10 cellular contexts compared by ENCODE assay signal in genomic region chr6:29516108-29516507, GRCh38. TPM values are rescaled to one million over a fixed set of nuclear protein-coding genes. Genes with fewer than 3 reads are reported as not detected.
DNase-seq lines count a peak whose midpoint lies in the region; ATAC-seq and TF ChIP-seq lines count a peak whose summit lies in the region.
"Had no signal": no experiment of that assay in that cellular context is flagged by ENCODE, and none has a peak within 500 bp of the region (broad histone marks: within the 10 kb centered on the region; RNA-seq: fewer than 3 reads in every experiment).

No MANE protein-coding gene starts in this region.

- no peaks in the 10 kb centered on the region for H3K4me1 ChIP-seq in effector memory CD4-positive, alpha-beta T cell (ENCODE audit: control insufficient read depth, insufficient read depth, low read length, poor library complexity, severe bottlenecking)

- H3K4me3 Mint-ChIP-seq in WTC11: no peak overlapping the region
- no peak overlapping the region for H3K4me3 Mint-ChIP-seq in endothelial cell (ENCODE audit: unreplicated experiment)

- H3K9me3 ChIP-seq in effector memory CD4-positive, alpha-beta T cell (ENCODE audit: control insufficient read depth, low read length): no peaks in the 10 kb centered on the region

- no peaks in the 10 kb centered on the region for H3K36me3 ChIP-seq in effector memory CD4-positive, alpha-beta T cell (ENCODE audit: control insufficient read depth, insufficient read depth, low read length)

- POLR2A ChIA-PET in WTC11 (lab: Charles Lee): no interaction called here

- CTCF ChIA-PET in WTC11 (lab: Charles Lee): no interaction called here

- no peaks in the 10 kb centered on the region for H3K27me3 ChIP-seq in effector memory CD4-positive, alpha-beta T cell (replicated peaks; ENCODE audit: control insufficient read depth, insufficient read depth, low read length, poor library complexity, severe bottlenecking)

- H3K4me1 Mint-ChIP-seq in WTC11 (no peaks in the 10 kb centered on the region), endothelial cell (ENCODE audit: unreplicated experiment) (peaks cover 7% of the 10 kb centered on the region)

- H3K27ac ChIP-seq in effector memory CD4-positive, alpha-beta T cell (ENCODE audit: insufficient read depth, low read length, poor library complexity, severe bottlenecking): no peak overlapping the region

- H3K9me3 Mint-ChIP-seq in WTC11: peaks cover 27% of the 10 kb centered on the region
- H3K9me3 Mint-ChIP-seq in endothelial cell (ENCODE audit: unreplicated experiment): no peaks in the 10 kb centered on the region

- H3K27me3 Mint-ChIP-seq in WTC11 (ENCODE audit: low read depth) (no peaks in the 10 kb centered on the region; the same call in 1 of the 2 replicates), endothelial cell (ENCODE audit: unreplicated experiment) (peaks cover 4% of the 10 kb centered on the region)

- H3K27ac Mint-ChIP-seq in WTC11 (no peak overlapping the region), endothelial cell (ENCODE audit: unreplicated experiment) (no peak overlapping the region)

- H3K36me3 Mint-ChIP-seq in WTC11 (0 out of 2 replicates have a peak, but pooled peaks cover 3% of the 10 kb centered on the region), endothelial cell (ENCODE audit: low read depth, unreplicated experiment) (no peaks in the 10 kb centered on the region)

- peak; percentile 5 for DNase-seq in activated T-cell treated with anti-CD3 and anti-CD28 coated beads for 1 hour (ENCODE audit: low read depth)
- DNase-seq in activated T-cell treated with anti-CD3 and anti-CD28 coated beads, Interleukin-2, amount 50 U/mL, for 1 hour: no peak
- DNase-seq in RPMI7951 (ENCODE audit: low read depth): peak; percentile 89
- peak in 2 of 3 donors; percentile 9 for DNase-seq in effector memory CD4-positive, alpha-beta T cell
- peak; percentile 1 for DNase-seq in stimulated activated CD8-positive, alpha-beta memory T cell treated with anti-CD3 and anti-CD28 coated beads, Interleukin-4, amount 100 ng/mL, for 24 hours (ENCODE audit: low read depth)
- DNase-seq in WTC11 (ENCODE audit: low spot score): no peak
- no peak for DNase-seq in endothelial cell (ENCODE audit: low spot score)

- H3K4me3 ChIP-seq in effector memory CD4-positive, alpha-beta T cell (ENCODE audit: insufficient read depth, low read depth, low read length, poor library complexity, severe bottlenecking): no peak overlapping the region

- no peak for ATAC-seq in WTC11
- ATAC-seq in HG02759 (IDR thresholded peaks at IDR 0.05; ENCODE audit: unreplicated experiment): no peak

- TF ChIP-seq CTCF in WTC11 (IDR thresholded peaks at IDR 0.05) (no peak), endothelial cell (IDR thresholded peaks at IDR 0.05; ENCODE audit: unreplicated experiment) (no peak)

TF ChIP-seq in WTC11, 78 proteins besides CTCF, POLR2A, EP300 and RAD21:
- TF ChIP-seq ELF4 (CRISPR knock-in tag; IDR thresholded peaks at IDR 0.05; ENCODE audit: low read depth): no peak
- TF ChIP-seq AFF4 (CRISPR knock-in tag; IDR thresholded peaks at IDR 0.05; ENCODE audit: borderline replicate concordance): no peak
- TF ChIP-seq PREB (CRISPR knock-in tag; IDR thresholded peaks at IDR 0.05; ENCODE audit: borderline replicate concordance): no peak

RNA-seq across cellular contexts. Expression of gene MAS1L, which starts 28.4 kb away (rescaled TPM):
- total RNA-seq in RPMI7951 (2014; rRNA removed; shearing (Covaris generic)): not detected in 2 replicates
- total RNA-seq in WTC11 (2021) (not detected in 3 replicates), endothelial cell (ENCODE audit: unreplicated experiment) (not detected)
- total RNA-seq: dermis microvascular lymphatic vessel endothelial cell, H1 had no signal

RNA-seq across cellular contexts. Expression of gene UBD, which starts 43.4 kb away (rescaled TPM):
- total RNA-seq in RPMI7951 (2014; rRNA removed; shearing (Covaris generic)): not detected in 2 replicates
- total RNA-seq in WTC11 (2021) (0.15 TPM in 1 of 3 replicates, not detected in the others), endothelial cell (ENCODE audit: unreplicated experiment) (not detected)
- total RNA-seq: H1 had no signal

RNA-seq across cellular contexts. Expression of gene OR2H1, which starts 59.2 kb away (rescaled TPM):
- not detected in 2 replicates for total RNA-seq in RPMI7951 (2014; rRNA removed; shearing (Covaris generic))
- total RNA-seq in WTC11 (2021): not detected in 3 replicates
- total RNA-seq in endothelial cell (ENCODE audit: unreplicated experiment): not detected
- total RNA-seq: dermis microvascular lymphatic vessel endothelial cell, H1 had no signal

RNA-seq across cellular contexts. Expression of gene OR11A1, which starts 59.2 kb away (rescaled TPM):
- not detected in 2 replicates for total RNA-seq in RPMI7951 (2014; rRNA removed; shearing (Covaris generic))
- total RNA-seq in WTC11 (2021) (not detected in 3 replicates), endothelial cell (ENCODE audit: unreplicated experiment) (not detected)
- total RNA-seq: dermis microvascular lymphatic vessel endothelial cell, H1 had no signal

Comparison
In these comparisons a context has a peak if more than half of its experiments do, and no peak if none do; other contexts are left out.
1. DNase-seq: peak in activated T-cell treated with anti-CD3 and anti-CD28 coated beads for 1 hour (single experiment), RPMI7951 (single experiment), effector memory CD4-positive, alpha-beta T cell (2 of 3) and stimulated activated CD8-positive, alpha-beta memory T cell treated with anti-CD3 and anti-CD28 coated beads, Interleukin-4, amount 100 ng/mL, for 24 hours (single experiment); none in activated T-cell treated with anti-CD3 and anti-CD28 coated beads, Interleukin-2, amount 50 U/mL, for 1 hour (single experiment), WTC11 (single experiment) and endothelial cell (single experiment).